ENCODE assay signal across 8 cellular contexts in the genomic region with DNA sequence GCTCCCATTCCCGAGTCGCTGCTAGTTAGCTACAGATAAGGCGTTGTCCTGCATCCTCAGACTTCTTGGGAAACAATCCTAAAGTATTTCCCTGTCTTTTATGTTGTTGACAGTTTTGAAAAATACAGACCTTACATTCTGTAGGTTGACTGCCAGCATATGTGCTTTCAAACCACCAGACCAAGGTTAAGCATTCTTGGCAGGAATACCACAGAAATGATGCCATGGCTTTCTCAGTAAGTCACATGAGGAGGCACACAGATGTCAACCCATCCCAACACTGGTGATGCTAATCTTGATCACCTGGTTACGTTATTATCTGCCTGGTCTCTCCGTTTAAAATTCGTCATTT. TPM values are rescaled to one million over a fixed set of nuclear protein-coding genes. Genes with fewer than 3 reads are reported as not detected.
A peak's percentile ranks its signal among the peaks of the same experiment; 100 is the strongest.
DNase-seq lines count a peak whose midpoint lies in the region; ATAC-seq and TF ChIP-seq lines count a peak whose summit lies in the region.

No MANE protein-coding gene starts in this region.

- WGBS in testis, 2 donors: 20 to 21% methylated on average over 6 of the region's 6 CpGs

- H3K4me3 ChIP-seq in iPS-20b (ENCODE audit: low read length): peak overlapping the region; percentile 94
- peak overlapping the region; percentile 83 to 84 for H3K4me3 ChIP-seq in testis

- no peaks in the 10 kb centered on the region for H3K27me3 ChIP-seq in iPS-20b (ENCODE audit: insufficient read depth, low read length)
- no peaks in the 10 kb centered on the region for H3K27me3 ChIP-seq in testis

- H3K4me1 Mint-ChIP-seq in activated CD4-positive, alpha-beta T cell treated with anti-CD3 and anti-CD28 coated beads, Interleukin-2, amount 10 ng/mL, durations not matched to agents 7 days and 5 days: peaks cover 31% of the 10 kb centered on the region
- H3K4me1 Mint-ChIP-seq in activated T-helper 1 cell treated with anti-CD3 and anti-CD28 coated beads, Interleukin-12 subunit alpha, Interleukin-12 subunit beta, Interleukin-2, Interleukin-4 antibody, amounts not matched to agents 30 ng/mL and 10 ng/mL and 1 ng/mL, durations not matched to agents 14 hours and 24 hours and 36 hours (ENCODE audit: low read depth): peaks cover 23% of the 10 kb centered on the region

- no peaks in the 10 kb centered on the region for H3K9me3 Mint-ChIP-seq in activated CD4-positive, alpha-beta T cell treated with anti-CD3 and anti-CD28 coated beads, Interleukin-2, amount 10 ng/mL, durations not matched to agents 7 days and 5 days
- no peaks in the 10 kb centered on the region for H3K9me3 Mint-ChIP-seq in activated T-helper 1 cell treated with anti-CD3 and anti-CD28 coated beads, Interleukin-12 subunit alpha, Interleukin-12 subunit beta, Interleukin-2, Interleukin-4 antibody, amounts not matched to agents 30 ng/mL and 10 ng/mL and 1 ng/mL, durations not matched to agents 14 hours and 24 hours and 36 hours

- no peak for TF ChIP-seq CTCF in testis (IDR thresholded peaks at IDR 0.05)

- H3K27ac Mint-ChIP-seq in activated CD4-positive, alpha-beta T cell treated with anti-CD3 and anti-CD28 coated beads, Interleukin-2, amount 10 ng/mL, durations not matched to agents 7 days and 5 days: peak overlapping the region; percentile 99
- H3K27ac Mint-ChIP-seq in activated T-helper 1 cell treated with anti-CD3 and anti-CD28 coated beads, Interleukin-12 subunit alpha, Interleukin-12 subunit beta, Interleukin-2, Interleukin-4 antibody, amounts not matched to agents 30 ng/mL and 10 ng/mL and 1 ng/mL, durations not matched to agents 14 hours and 24 hours and 36 hours: peak overlapping the region; percentile 99

- POLR2A ChIA-PET in activated CD4-positive, alpha-beta T cell treated with anti-CD3 and anti-CD28 coated beads, Interleukin-2, amount 10 ng/mL, durations not matched to agents 7 days and 5 days (lab: Charles Lee): interaction anchor here (1.1 kb wide), 1 partner anchor 45 kb away, joined by 3 read pairs; no protein-coding TSS in a partner anchor

- no peak for ATAC-seq in GM21528 (IDR thresholded peaks at IDR 0.05; ENCODE audit: low FRiP score, unreplicated experiment)
- ATAC-seq in HG02970 (IDR thresholded peaks at IDR 0.05; ENCODE audit: low FRiP score, unreplicated experiment): no peak

- H3K4me1 ChIP-seq in iPS-20b (ENCODE audit: insufficient read depth, low read length) (peaks cover 7% of the 10 kb centered on the region; the same call in 1 of the 2 replicates), testis (peaks cover 11% of the 10 kb centered on the region)

- TF ChIP-seq POLR2A in testis (IDR thresholded peaks at IDR 0.05): no peak

- peaks cover 28% of the 10 kb centered on the region for H3K36me3 Mint-ChIP-seq in activated CD4-positive, alpha-beta T cell treated with anti-CD3 and anti-CD28 coated beads, Interleukin-2, amount 10 ng/mL, durations not matched to agents 7 days and 5 days (ENCODE audit: low read depth)
- peaks cover 9% of the 10 kb centered on the region for H3K36me3 Mint-ChIP-seq in activated T-helper 1 cell treated with anti-CD3 and anti-CD28 coated beads, Interleukin-12 subunit alpha, Interleukin-12 subunit beta, Interleukin-2, Interleukin-4 antibody, amounts not matched to agents 30 ng/mL and 10 ng/mL and 1 ng/mL, durations not matched to agents 14 hours and 24 hours and 36 hours (ENCODE audit: low read depth)

- peak overlapping the region; percentile 79; the same call in 1 of the 2 replicates for H3K9ac ChIP-seq in iPS-20b (ENCODE audit: low read depth, low read length)

- H3K9me3 ChIP-seq in iPS-20b (ENCODE audit: insufficient read depth, low read depth, low read length): no peaks in the 10 kb centered on the region
- no peaks in the 10 kb centered on the region for H3K9me3 ChIP-seq in testis

- H3K36me3 ChIP-seq in iPS-20b (ENCODE audit: insufficient read depth, low read depth, low read length) (peaks cover 9% of the 10 kb centered on the region; the same call in 1 of the 2 replicates), testis (ENCODE audit: low read depth, missing control alignments) (no peaks in the 10 kb centered on the region)

- intact Hi-C loops in activated T-helper 1 cell treated with anti-CD3 and anti-CD28 coated beads, Interleukin-12 subunit alpha, Interleukin-12 subunit beta, Interleukin-2, Interleukin-4 antibody, amounts not matched to agents 30 ng/mL and 10 ng/mL and 1 ng/mL, durations not matched to agents 14 hours and 24 hours and 36 hours (cut with micrococcal nuclease): loop anchor here (1.0 to 2.0 kb wide), 3 partner anchors 143 to 575 kb away; partner anchors contain the start of gene DOLPP1
- intact Hi-C loops in testis (cut with DNase I; ENCODE audit: low total_unique reads): no loop called here

- CTCF ChIA-PET in activated CD4-positive, alpha-beta T cell treated with anti-CD3 and anti-CD28 coated beads, Interleukin-2, amount 10 ng/mL, durations not matched to agents 7 days and 5 days (lab: Charles Lee): interaction anchor here (0.5 to 1.2 kb wide), 3 partner anchors 10 to 1156 kb away, joined by 3 read pairs; no protein-coding TSS in a partner anchor

- H3K27me3 Mint-ChIP-seq in activated CD4-positive, alpha-beta T cell treated with anti-CD3 and anti-CD28 coated beads, Interleukin-2, amount 10 ng/mL, durations not matched to agents 7 days and 5 days: no peaks in the 10 kb centered on the region
- no peaks in the 10 kb centered on the region for H3K27me3 Mint-ChIP-seq in activated T-helper 1 cell treated with anti-CD3 and anti-CD28 coated beads, Interleukin-12 subunit alpha, Interleukin-12 subunit beta, Interleukin-2, Interleukin-4 antibody, amounts not matched to agents 30 ng/mL and 10 ng/mL and 1 ng/mL, durations not matched to agents 14 hours and 24 hours and 36 hours (ENCODE audit: insufficient read depth)

- no peak overlapping the region for H3K27ac ChIP-seq in iPS-20b (ENCODE audit: low read length)
- peak overlapping the region in 1 of 2 donors; percentile 69 for H3K27ac ChIP-seq in testis

- peak overlapping the region; percentile 99 for H3K4me3 Mint-ChIP-seq in activated CD4-positive, alpha-beta T cell treated with anti-CD3 and anti-CD28 coated beads, Interleukin-2, amount 10 ng/mL, durations not matched to agents 7 days and 5 days
- peak overlapping the region; percentile 99 for H3K4me3 Mint-ChIP-seq in activated T-helper 1 cell treated with anti-CD3 and anti-CD28 coated beads, Interleukin-12 subunit alpha, Interleukin-12 subunit beta, Interleukin-2, Interleukin-4 antibody, amounts not matched to agents 30 ng/mL and 10 ng/mL and 1 ng/mL, durations not matched to agents 14 hours and 24 hours and 36 hours

- DNase-seq in activated CD4-positive, alpha-beta T cell treated with anti-CD3 and anti-CD28 coated beads, Interleukin-2, amount 10 ng/mL, durations not matched to agents 7 days and 5 days: no peak
- DNase-seq in activated CD4-positive, alpha-beta T cell treated with anti-CD3 and anti-CD28 coated beads, Interleukin-2, amount 50 U/mL, for 48 hours: no peak
- no peak for DNase-seq in activated T-helper 1 cell treated with anti-CD3 and anti-CD28 coated beads, Interleukin-12 subunit alpha, Interleukin-12 subunit beta, Interleukin-2, Interleukin-4 antibody, amounts not matched to agents 30 ng/mL and 10 ng/mL and 1 ng/mL, durations not matched to agents 14 hours and 24 hours and 36 hours (ENCODE audit: low spot score)
- DNase-seq in testis (no peak), HK-2 (ENCODE audit: unreplicated experiment) (no peak)

RNA-seq across cellular contexts. Expression of gene GLE1, which starts 0.9 kb away (rescaled TPM):
- total RNA-seq in activated CD4-positive, alpha-beta T cell treated with anti-CD3 and anti-CD28 coated beads, Interleukin-2, amount 10 ng/mL, durations not matched to agents 7 days and 5 days: 10 to 100 TPM; 47.3 to 49.6 TPM
- total RNA-seq in activated T-helper 1 cell treated with anti-CD3 and anti-CD28 coated beads, Interleukin-12 subunit alpha, Interleukin-12 subunit beta, Interleukin-2, Interleukin-4 antibody, amounts not matched to agents 30 ng/mL and 10 ng/mL and 1 ng/mL, durations not matched to agents 14 hours and 24 hours and 36 hours: 51.4 and 52.0 TPM in 2 replicates
- total RNA-seq in testis: 10 to 100 TPM; 44.7 to 59.7 TPM
- 82.3 TPM for polyA plus RNA-seq in testis (ENCODE audit: insufficient read depth, low read depth, low replicate concordance)

RNA-seq across cellular contexts. Expression of gene SPTAN1, which starts 47.0 kb away (rescaled TPM):
- total RNA-seq in activated CD4-positive, alpha-beta T cell treated with anti-CD3 and anti-CD28 coated beads, Interleukin-2, amount 10 ng/mL, durations not matched to agents 7 days and 5 days: 100 to 1,000 TPM; 338 to 383 TPM
- 298 and 304 TPM in 2 replicates for total RNA-seq in activated T-helper 1 cell treated with anti-CD3 and anti-CD28 coated beads, Interleukin-12 subunit alpha, Interleukin-12 subunit beta, Interleukin-2, Interleukin-4 antibody, amounts not matched to agents 30 ng/mL and 10 ng/mL and 1 ng/mL, durations not matched to agents 14 hours and 24 hours and 36 hours
- 100 to 1,000 TPM; 653 to 665 TPM for total RNA-seq in testis
- polyA plus RNA-seq in testis (ENCODE audit: insufficient read depth, low read depth, low replicate concordance): 299 TPM

RNA-seq across cellular contexts. Expression of gene ODF2, which starts 49.6 kb away (rescaled TPM):
- total RNA-seq in activated CD4-positive, alpha-beta T cell treated with anti-CD3 and anti-CD28 coated beads, Interleukin-2, amount 10 ng/mL, durations not matched to agents 7 days and 5 days: 10 to 100 TPM; 64.9 to 68.4 TPM
- 55.6 and 57.6 TPM in 2 replicates for total RNA-seq in activated T-helper 1 cell treated with anti-CD3 and anti-CD28 coated beads, Interleukin-12 subunit alpha, Interleukin-12 subunit beta, Interleukin-2, Interleukin-4 antibody, amounts not matched to agents 30 ng/mL and 10 ng/mL and 1 ng/mL, durations not matched to agents 14 hours and 24 hours and 36 hours
- 100 to 1,000 TPM; 189 to 421 TPM for total RNA-seq in testis
- polyA plus RNA-seq in testis (ENCODE audit: insufficient read depth, low read depth, low replicate concordance): 634 TPM
